ENCODE assay signal across 8 cellular contexts in genomic region chr1:234601217-234602017, GRCh38. TPM values are rescaled to one million over a fixed set of nuclear protein-coding genes. Genes with fewer than 3 reads are reported as not detected.
A peak's percentile ranks its signal among the peaks of the same experiment; 100 is the strongest.
DNase-seq lines count a peak whose midpoint lies in the region; ATAC-seq, FAIRE-seq and TF ChIP-seq lines count a peak whose summit lies in the region.

No MANE protein-coding gene starts in this region.

- 11 to 14% methylated on average over 10 of the region's 10 CpGs for WGBS in pancreas, 2 donors

- H3K4me1 ChIP-seq in BLaER1 treated with 17β-estradiol and CSF1 and Interleukin-3, amounts not matched to agents 10 nM and 100 nM, result peaks cover 37 to 53% (median 44%) of the 10 kb centered on the region in 10 experiments
- H3K4me1 ChIP-seq in HCT116 (ENCODE audit: control insufficient read depth in 1 of 2, insufficient read depth in 2 of 2, low read length in 2 of 2) (peaks cover 71 to 77% of the 10 kb centered on the region in 2 experiments), endocrine pancreas (ENCODE audit: control insufficient read depth, insufficient read depth, low read length) (peaks cover 26% of the 10 kb centered on the region), pancreas (peaks cover 33 to 45% (median 38%) of the 10 kb centered on the region in 3 donors)

- peaks cover 40% of the 10 kb centered on the region for H3K79me2 ChIP-seq in HCT116 (ENCODE audit: insufficient read depth, low read length)

- TF ChIP-seq POLR2A in HCT116 (IDR thresholded peaks at IDR 0.05; ENCODE audit: borderline replicate concordance, extremely low read depth, insufficient read depth, insufficient read length), result no peak

- RAD21 ChIA-PET in HCT116 (lab: Charles Lee; ENCODE audit: low non-redundant PET in 1 of 2, low total read pairs in 2 of 2, uncharacterized antibody in 2 of 2, unreplicated experiment in 2 of 2), result interaction anchor here in 1 of 2 experiments (0.9 kb wide), 1 partner anchor 123 kb away, joined by 3 read pairs; no protein-coding TSS in a partner anchor

- ATAC-seq in HCT116, result no peak
- no peak for ATAC-seq in pancreas
- ATAC-seq in left lobe of liver, result no peak
- ATAC-seq in GM19463 (IDR thresholded peaks at IDR 0.05; ENCODE audit: unreplicated experiment), result no peak

- H3K9me2 ChIP-seq in HCT116 (ENCODE audit: insufficient read depth), result no peaks in the 10 kb centered on the region

- H3K9ac ChIP-seq in BLaER1 treated with 17β-estradiol and CSF1 and Interleukin-3, amounts not matched to agents 10 nM and 100 nM, result peak overlapping the region; percentile 75 to 100 (median 100); a peak in 21 of 22 replicates
- H3K9ac ChIP-seq in HCT116 (ENCODE audit: low read length), result peak overlapping the region; percentile 69
- no peak overlapping the region for H3K9ac ChIP-seq in endocrine pancreas (ENCODE audit: control insufficient read depth, insufficient read depth, low read length)

- CTCF ChIA-PET in HCT116 (lab: Charles Lee), result interaction anchor here (2.8 kb wide), 1 partner anchor 482 kb away, joined by 9 read pairs; no protein-coding TSS in a partner anchor

- peak overlapping the region; percentile 53 to 99 (median 93); a peak in 19 of 20 replicates for H3K4me3 ChIP-seq in BLaER1 treated with 17β-estradiol and CSF1 and Interleukin-3, amounts not matched to agents 10 nM and 100 nM
- H3K4me3 ChIP-seq in HCT116 (replicated peaks in 1 of 2; ENCODE audit: low read depth in 1 of 2, low read length in 2 of 2), result no peak overlapping the region
- peak overlapping the region; percentile 100 for H3K4me3 ChIP-seq in endocrine pancreas (ENCODE audit: control insufficient read depth, insufficient read depth, low read length)
- peak overlapping the region in 2 of 4 donors; percentile 45 to 57 for H3K4me3 ChIP-seq in pancreas

- peaks cover 0 to 58% (median 21%) of the 10 kb centered on the region in 11 experiments; a peak in 15 of 22 replicates for H4K20me1 ChIP-seq in BLaER1 treated with 17β-estradiol and CSF1 and Interleukin-3, amounts not matched to agents 10 nM and 100 nM
- peaks cover 8% of the 10 kb centered on the region; the same call in 1 of the 2 replicates for H4K20me1 ChIP-seq in HCT116 (ENCODE audit: insufficient read depth)

- intact Hi-C loops in HCT116 (cut with micrococcal nuclease), result loop anchor here (2.0 to 5.0 kb wide), 2 partner anchors 103 to 266 kb away; no protein-coding TSS in a partner anchor
- intact Hi-C loops in pancreas (cut with DNase I), result loop anchor here in 1 of 3 donors (10.0 kb wide), 1 partner anchor 473 kb away; no protein-coding TSS in a partner anchor

- TF ChIP-seq RAD21 in HCT116 (IDR thresholded peaks at IDR 0.05; ENCODE audit: low read depth), result no peak

- no TSS peak for BruUV-seq in HCT116 (replicated peaks; lab: Mats Ljungman, UMichigan)

- no peak overlapping the region for H2AFZ ChIP-seq in HCT116 (ENCODE audit: low read depth, low read length, poor library complexity, severe bottlenecking)

- DNase-seq in HCT116 (ENCODE audit: low read depth, low spot score) (no peak), SK-N-DZ (ENCODE audit: low spot score) (peak; percentile 79), pancreas (no peak), NCI-H748 (lab: John Stamatoyannopoulos, UW; ENCODE audit: unreplicated experiment) (no peak), left lobe of liver (ENCODE audit: low spot score) (no peak)

- TF ChIP-seq CTCF in HCT116 (IDR thresholded peaks at IDR 0.05 in 2 of 3, conservative IDR thresholded peaks at IDR 0.05 in 1 of 3; ENCODE audit: borderline replicate concordance in 1 of 3, insufficient read depth in 1 of 3, low read depth in 2 of 3, low read length in 2 of 3) (no peak), pancreas (IDR thresholded peaks at IDR 0.05) (no peak)

- H3K9me3 ChIP-seq in BLaER1 treated with 17β-estradiol and CSF1 and Interleukin-3, amounts not matched to agents 10 nM and 100 nM (replicated peaks in 1 of 11), result peaks cover 0 to 12% (median under 1%) of the 10 kb centered on the region in 11 experiments; a peak in 12 of 22 replicates
- no peaks in the 10 kb centered on the region for H3K9me3 ChIP-seq in HCT116 (ENCODE audit: control insufficient read depth in 1 of 2, insufficient read depth in 1 of 2, low read depth in 1 of 2, low read length in 2 of 2)
- no peaks in the 10 kb centered on the region for H3K9me3 ChIP-seq in endocrine pancreas (ENCODE audit: control insufficient read depth, low read length)
- no peaks in the 10 kb centered on the region for H3K9me3 ChIP-seq in pancreas

- H3K36me3 ChIP-seq in BLaER1 treated with 17β-estradiol and CSF1 and Interleukin-3, amounts not matched to agents 10 nM and 100 nM, result peaks cover 35 to 63% (median 45%) of the 10 kb centered on the region in 11 experiments
- H3K36me3 ChIP-seq in HCT116 (ENCODE audit: control insufficient read depth in 1 of 2, insufficient read depth in 2 of 2, low read length in 2 of 2) (no peaks in the 10 kb centered on the region), endocrine pancreas (ENCODE audit: control insufficient read depth, insufficient read depth, low read length) (peaks cover 7% of the 10 kb centered on the region), pancreas (peaks cover 0 to 6% (median 4%) of the 10 kb centered on the region in 3 donors)

- peak overlapping the region in 10 of 11 experiments; percentile 97 to 100 (median 99); a peak in 20 of 22 replicates for H3K27ac ChIP-seq in BLaER1 treated with 17β-estradiol and CSF1 and Interleukin-3, amounts not matched to agents 10 nM and 100 nM
- H3K27ac ChIP-seq in HCT116 (ENCODE audit: low read depth, low read length), result peak overlapping the region; percentile 69; the same call in 1 of the 2 replicates
- H3K27ac ChIP-seq in pancreas, result peak overlapping the region in 3 of 4 donors; percentile 95 to 99 (median 97)

- FAIRE-seq in pancreas (lab: Jason Lieb, UNC), result no peak

- H3K4me2 ChIP-seq in BLaER1 treated with 17β-estradiol and CSF1 and Interleukin-3, amounts not matched to agents 10 nM and 100 nM, result peak overlapping the region; percentile 76 to 96 (median 89)
- H3K4me2 ChIP-seq in HCT116 (ENCODE audit: low read length), result peak overlapping the region; percentile 80; the same call in 1 of the 2 replicates

- POLR2A ChIA-PET in HCT116 (lab: Charles Lee), result interaction anchor here (1.1 to 3.1 kb wide), 3 partner anchors 9 to 123 kb away, joined by 3 to 26 read pairs (median 3); partner anchors contain the start of gene IRF2BP2

- no peaks in the 10 kb centered on the region for H3K27me3 ChIP-seq in BLaER1 treated with 17β-estradiol and CSF1 and Interleukin-3, amounts not matched to agents 10 nM and 100 nM
- H3K27me3 ChIP-seq in HCT116 (ENCODE audit: insufficient read depth, low read length) (no peaks in the 10 kb centered on the region), endocrine pancreas (ENCODE audit: control insufficient read depth, insufficient read depth, low read length) (no peaks in the 10 kb centered on the region), pancreas (no peaks in the 10 kb centered on the region)

TF ChIP-seq in HCT116, 20 proteins besides CTCF, POLR2A, EP300 and RAD21:
- TF ChIP-seq CEBPB (IDR thresholded peaks at IDR 0.05; ENCODE audit: low read depth) (peak; percentile 91), ZFX (IDR thresholded peaks at IDR 0.05) (no peak), FOSL1 (IDR thresholded peaks at IDR 0.05; ENCODE audit: low read depth) (no peak), TCF7L2 (IDR thresholded peaks at IDR 0.05; ENCODE audit: borderline replicate concordance, extremely low read depth, insufficient read depth, insufficient read length) (peak; percentile 33)

RNA-seq across cellular contexts. Expression of gene IRF2BP2, which starts 8.6 kb away (rescaled TPM):
- total RNA-seq in HCT116 (2021; ENCODE audit: unreplicated experiment) (61.3 TPM), pancreas (10 to 100 TPM; 47.0 to 95.6 (median 55.0) TPM), left lobe of liver (48.7 TPM)
- polyA plus RNA-seq in HCT116 (2012), result 105 and 134 TPM in 2 replicates
- 32.0 and 33.3 TPM in 2 replicates for polyA plus RNA-seq in SK-N-DZ (2014; cell fraction: cytosol; rRNA removed)
- polyA plus RNA-seq in SK-N-DZ (2014; cell fraction: nucleus; rRNA removed), result 24.3 and 26.1 TPM in 2 replicates
- 10 to 100 TPM; 57.2 to 93.6 TPM for polyA plus RNA-seq in pancreas

Comparison
In these comparisons a context has a peak if more than half of its experiments do, and no peak if none do; other contexts are left out.
1. H3K4me3 ChIP-seq: peak in BLaER1 treated with 17β-estradiol and CSF1 and Interleukin-3, amounts not matched to agents 10 nM and 100 nM (10 of 10) and endocrine pancreas (single experiment); none in HCT116 (0 of 2).
2. Peak in every context shown above with its lines, with median percentiles within 50 percentile points of each other: H3K27ac ChIP-seq.